ENCODE assay signal across 33 cellular contexts in genomic region chr7:22105550-22105949, GRCh38.
"Had no signal": no experiment of that assay in that cellular context is flagged by ENCODE, and none has a peak within 500 bp of the region (broad histone marks: within the 10 kb centered on the region; RNA-seq: fewer than 3 reads in every experiment).

No MANE protein-coding gene starts in this region.

- H3K4me1 ChIP-seq: foreskin keratinocyte had no signal

- H3K27ac Mint-ChIP-seq: activated B cell treated with CpG ODN at 0.5 μM for 24 hours; activated CD8-positive, alpha-beta T cell treated with anti-CD3 and anti-CD28 coated beads for 36 hours; activated naive CD8-positive, alpha-beta T cell; activated T-helper 17 cell treated with anti-CD3 and anti-CD28 coated beads, Interleukin-2, amount 50 U/mL, for 72 hours; dendritic cell treated with granulocyte-macrophage colony-stimulating factor and Interleukin-4, amounts not matched to agents 40 ng/mL and 50 ng/mL, for 4 days; effector memory CD8-positive, alpha-beta T cell; T-helper 17 cell; T-helper 2 cell treated with Interferon-gamma antibody and Interleukin-4, amounts not matched to agents 5 μg/mL and 100 μg/mL, for 36 hours had no signal

- H3K4me3 ChIP-seq: body of pancreas, coronary artery, esophagus muscularis mucosa, gastrocnemius medialis had no signal

- ATAC-seq: activated CD4-positive, CD25-positive, alpha-beta regulatory T cell treated with anti-CD3 and anti-CD28 coated beads, Interleukin-2, amount 50 U/mL, for 24 hours; activated CD8-positive, alpha-beta T cell treated with anti-CD3 and anti-CD28 coated beads for 36 hours; activated T-cell treated with anti-CD3 and anti-CD28 coated beads, Interleukin-2, amount 50 U/mL, for 4 hours; activated T-helper 17 cell treated with anti-CD3 and anti-CD28 coated beads, Interleukin-2, amount 50 U/mL, for 72 hours; body of pancreas; effector memory CD8-positive, alpha-beta T cell; foreskin keratinocyte; gastrocnemius medialis; T-helper 17 cell had no signal

- H3K9me3 Mint-ChIP-seq: activated B cell treated with CpG ODN at 0.5 μM for 24 hours; activated CD8-positive, alpha-beta T cell treated with anti-CD3 and anti-CD28 coated beads for 36 hours; activated T-cell treated with anti-CD3 and anti-CD28 coated beads, Interleukin-2, amount 50 U/mL, for 4 hours; activated T-helper 17 cell treated with anti-CD3 and anti-CD28 coated beads, Interleukin-2, amount 50 U/mL, for 72 hours; dendritic cell treated with granulocyte-macrophage colony-stimulating factor and Interleukin-4, amounts not matched to agents 40 ng/mL and 50 ng/mL, for 4 days; effector memory CD8-positive, alpha-beta T cell; T-helper 2 cell treated with Interferon-gamma antibody and Interleukin-4, amounts not matched to agents 5 μg/mL and 100 μg/mL, for 36 hours had no signal

- H3K36me3 ChIP-seq: esophagus muscularis mucosa, gastrocnemius medialis, WERI-Rb-1 had no signal

- H3K9me3 ChIP-seq: body of pancreas, esophagus muscularis mucosa, gastrocnemius medialis had no signal

- DNase-seq: activated B cell treated with CpG ODN at 0.5 μM for 24 hours; activated CD4-positive, alpha-beta T cell treated with anti-CD3 and anti-CD28 coated beads for 48 hours; activated CD4-positive, alpha-beta T cell treated with anti-CD3 and anti-CD28 coated beads, Interleukin-2, amount 50 U/mL, for 1 hour; activated CD4-positive, alpha-beta T cell treated with anti-CD3 and anti-CD28 coated beads, Interleukin-2, amount 50 U/mL, for 48 hours; activated CD8-positive, alpha-beta memory T cell treated with anti-CD3 and anti-CD28 coated beads for 24 hours; activated CD8-positive, alpha-beta T cell treated with anti-CD3 and anti-CD28 coated beads for 36 hours; activated effector memory CD4-positive, alpha-beta T cell treated with Interleukin-2 at 50 U/mL for 16 hours; activated gamma-delta T cell treated with Interleukin-2 at 50 U/mL for 16 hours; activated naive CD4-positive, alpha-beta T cell treated with anti-CD3 and anti-CD28 coated beads, Interleukin-2, amount 50 U/mL, for 16 hours; activated naive CD4-positive, alpha-beta T cell treated with Interleukin-2 at 50 U/mL for 16 hours; activated T-cell treated with anti-CD3 and anti-CD28 coated beads, Interleukin-2, amount 50 U/mL, for 4 hours; amniotic stem cell; aorta; body of pancreas; central memory CD4-positive, alpha-beta T cell; cerebellar nuclear complex; effector CD4-positive, alpha-beta T cell; effector memory CD8-positive, alpha-beta T cell; erythroblast; foreskin keratinocyte; gastrocnemius medialis; glutamatergic neuron; T-helper 1 cell; T-helper 17 cell; T1000; WERI-Rb-1 had no signal

- H3K4me3 Mint-ChIP-seq: activated B cell treated with CpG ODN at 0.5 μM for 24 hours; activated CD8-positive, alpha-beta T cell treated with anti-CD3 and anti-CD28 coated beads for 36 hours; activated naive CD8-positive, alpha-beta T cell; activated T-cell treated with anti-CD3 and anti-CD28 coated beads, Interleukin-2, amount 50 U/mL, for 4 hours; activated T-helper 17 cell treated with anti-CD3 and anti-CD28 coated beads, Interleukin-2, amount 50 U/mL, for 72 hours; dendritic cell treated with granulocyte-macrophage colony-stimulating factor and Interleukin-4, amounts not matched to agents 40 ng/mL and 50 ng/mL, for 4 days; effector memory CD8-positive, alpha-beta T cell; T-helper 17 cell; T-helper 2 cell treated with Interferon-gamma antibody and Interleukin-4, amounts not matched to agents 5 μg/mL and 100 μg/mL, for 36 hours had no signal

- H3K27me3 ChIP-seq: body of pancreas, gastrocnemius medialis had no signal

- H3K27ac ChIP-seq: body of pancreas, coronary artery, esophagus muscularis mucosa, foreskin keratinocyte, gastrocnemius medialis, WERI-Rb-1 had no signal
